In the genomic region with DNA sequence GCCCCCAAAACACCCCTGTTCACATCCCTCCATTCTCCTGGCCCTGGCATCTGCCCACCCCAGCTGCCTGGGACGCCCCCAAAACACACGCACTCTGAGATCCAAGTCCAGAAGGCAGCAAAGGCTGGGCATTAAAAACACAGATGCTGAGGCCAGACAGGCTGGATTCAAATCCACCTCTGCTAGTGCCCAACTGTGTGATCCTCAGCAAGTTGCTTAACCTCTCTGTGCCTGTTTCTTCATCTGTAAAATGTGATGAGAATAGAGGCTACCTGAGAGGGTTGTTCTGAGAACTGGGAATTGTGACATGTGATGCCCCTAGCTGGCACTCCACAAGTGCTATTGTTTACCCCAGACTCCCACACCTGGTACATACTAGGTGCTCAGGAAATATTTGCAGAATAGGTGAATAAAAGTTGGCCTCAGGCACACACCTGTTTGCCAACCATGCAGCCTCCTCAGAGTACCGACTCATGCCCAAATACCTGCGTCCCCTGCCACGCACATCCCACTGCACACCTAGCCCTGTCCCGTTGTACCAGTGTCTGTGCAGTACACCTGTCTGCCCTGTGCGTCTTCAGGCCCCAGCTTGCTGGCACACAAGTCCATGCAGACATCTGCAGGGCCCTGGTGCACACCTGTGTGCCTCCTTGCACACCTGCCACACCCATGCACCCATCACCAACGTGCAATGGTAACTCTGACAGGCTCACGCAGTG, we compare ENCODE assay signal across 9 cellular contexts. TPM values are rescaled to one million over a fixed set of nuclear protein-coding genes. Genes with fewer than 3 reads are reported as not detected.
DNase-seq lines count a peak whose midpoint lies in the region; ATAC-seq and TF ChIP-seq lines count a peak whose summit lies in the region.
"Had no signal": no experiment of that assay in that cellular context is flagged by ENCODE, and none has a peak within 500 bp of the region (broad histone marks: within the 10 kb centered on the region; RNA-seq: fewer than 3 reads in every experiment).

No MANE protein-coding gene starts in this region.

- H3K36me3 ChIP-seq in kidney epithelial cell (ENCODE audit: control insufficient read depth, insufficient read depth, low read length): no peaks in the 10 kb centered on the region

- peak overlapping the region; percentile 10 for H3K4me3 Mint-ChIP-seq in stimulated activated memory B cell treated with anti-CD40 and anti-IgM and Interleukin-4, amounts not matched to agents 10 μg/mL and 1 μg/mL and 100 μg/mL, for 72 hours
- no peak overlapping the region for H3K4me3 Mint-ChIP-seq in stimulated activated naive CD8-positive, alpha-beta T cell treated with anti-CD3 and anti-CD28 coated beads, Interleukin-15, amount 100 ng/mL, for 72 hours

- peak; percentile 50 for DNase-seq in DMS 273 (lab: John Stamatoyannopoulos, UW; ENCODE audit: unreplicated experiment)
- DNase-seq in DMS 273 treated with DMSO at 0.1 percent for 48 hours (lab: John Stamatoyannopoulos, UW): no peak
- no peak for DNase-seq in kidney epithelial cell (ENCODE audit: low read depth)
- DNase-seq in stimulated activated naive CD8-positive, alpha-beta T cell treated with anti-CD3 and anti-CD28 coated beads, Interleukin-15, amount 100 ng/mL, for 72 hours: no peak

- peak overlapping the region; percentile 56 for H3K4me3 ChIP-seq in kidney epithelial cell (ENCODE audit: low read depth, low read length)

- H3K9me3 Mint-ChIP-seq in stimulated activated memory B cell treated with anti-CD40 and anti-IgM and Interleukin-4, amounts not matched to agents 10 μg/mL and 1 μg/mL and 100 μg/mL, for 72 hours: no peaks in the 10 kb centered on the region
- no peaks in the 10 kb centered on the region for H3K9me3 Mint-ChIP-seq in stimulated activated naive CD8-positive, alpha-beta T cell treated with anti-CD3 and anti-CD28 coated beads, Interleukin-15, amount 100 ng/mL, for 72 hours

- peaks cover 25% of the 10 kb centered on the region for H3K4me1 Mint-ChIP-seq in stimulated activated memory B cell treated with anti-CD40 and anti-IgM and Interleukin-4, amounts not matched to agents 10 μg/mL and 1 μg/mL and 100 μg/mL, for 72 hours
- H3K4me1 Mint-ChIP-seq in stimulated activated naive CD8-positive, alpha-beta T cell treated with anti-CD3 and anti-CD28 coated beads, Interleukin-15, amount 100 ng/mL, for 72 hours: peaks cover 17% of the 10 kb centered on the region

- TF ChIP-seq CTCF in kidney epithelial cell (IDR thresholded peaks at IDR 0.05; ENCODE audit: insufficient read depth, low read length, poor library complexity, severe bottlenecking): no peak

- no peaks in the 10 kb centered on the region for H3K27me3 ChIP-seq in kidney epithelial cell (ENCODE audit: control insufficient read depth, insufficient read depth, low read length)

- H3K27me3 Mint-ChIP-seq in stimulated activated memory B cell treated with anti-CD40 and anti-IgM and Interleukin-4, amounts not matched to agents 10 μg/mL and 1 μg/mL and 100 μg/mL, for 72 hours: peaks cover 48% of the 10 kb centered on the region
- peaks cover 75% of the 10 kb centered on the region for H3K27me3 Mint-ChIP-seq in stimulated activated naive CD8-positive, alpha-beta T cell treated with anti-CD3 and anti-CD28 coated beads, Interleukin-15, amount 100 ng/mL, for 72 hours

- H3K36me3 Mint-ChIP-seq in stimulated activated memory B cell treated with anti-CD40 and anti-IgM and Interleukin-4, amounts not matched to agents 10 μg/mL and 1 μg/mL and 100 μg/mL, for 72 hours: no peaks in the 10 kb centered on the region

- H3K27ac Mint-ChIP-seq in stimulated activated memory B cell treated with anti-CD40 and anti-IgM and Interleukin-4, amounts not matched to agents 10 μg/mL and 1 μg/mL and 100 μg/mL, for 72 hours: no peak overlapping the region
- no peak overlapping the region for H3K27ac Mint-ChIP-seq in stimulated activated naive CD8-positive, alpha-beta T cell treated with anti-CD3 and anti-CD28 coated beads, Interleukin-15, amount 100 ng/mL, for 72 hours

- ATAC-seq in stimulated activated memory B cell treated with anti-CD40 and anti-IgM and Interleukin-4, amounts not matched to agents 10 μg/mL and 1 μg/mL and 100 μg/mL, for 72 hours: no peak
- ATAC-seq in GM18520 (IDR thresholded peaks at IDR 0.05; ENCODE audit: unreplicated experiment) (no peak), GM19351 (IDR thresholded peaks at IDR 0.05; ENCODE audit: unreplicated experiment) (no peak)
- ATAC-seq in stimulated activated naive CD8-positive, alpha-beta T cell treated with anti-CD3 and anti-CD28 coated beads, Interleukin-15, amount 100 ng/mL, for 72 hours: no peak

- peak overlapping the region; percentile 80 for H3K27ac ChIP-seq in angular gyrus (ENCODE audit: low read depth, low read length)
- H3K27ac ChIP-seq: 22Rv1 had no signal

RNA-seq across cellular contexts. Expression of gene PLXND1, which starts 2.1 kb away (rescaled TPM):
- 103 and 114 TPM in 2 replicates for total RNA-seq in kidney epithelial cell
